ENCODE assay signal across 8 cellular contexts in genomic region chr17:4142107-4142900, GRCh38. TPM values are rescaled to one million over a fixed set of nuclear protein-coding genes. Genes with fewer than 3 reads are reported as not detected.
DNase-seq lines count a peak whose midpoint lies in the region; ATAC-seq, FAIRE-seq and TF ChIP-seq lines count a peak whose summit lies in the region.

No MANE protein-coding gene starts in this region.

- no peak for TF ChIP-seq RAD21 in K562 (CRISPR knock-in tag; conservative IDR thresholded peaks at IDR 0.05 in 1 of 2, IDR thresholded peaks at IDR 0.05 in 1 of 2)

- peaks cover 56% of the 10 kb centered on the region for H3K79me2 ChIP-seq in K562 (ENCODE audit: control insufficient read depth, insufficient read depth, low read length)
- peaks cover 55% of the 10 kb centered on the region for H3K79me2 ChIP-seq in keratinocyte (ENCODE audit: control insufficient read depth, insufficient read depth, low read length)

- H3K4me1 ChIP-seq in RWPE2 (ENCODE audit: insufficient read depth, poor library complexity, severe bottlenecking) (peaks cover 9% of the 10 kb centered on the region), K562 (replicated peaks in 1 of 2; ENCODE audit: control insufficient read depth in 2 of 2, insufficient read depth in 2 of 2, low read length in 2 of 2) (peaks cover 6 to 10% of the 10 kb centered on the region in 2 experiments; a peak in 3 of 5 replicates), keratinocyte (ENCODE audit: control insufficient read depth, extremely low read depth, insufficient read depth, low read length) (peaks cover 16% of the 10 kb centered on the region)

- peak overlapping the region; percentile 91 for H3K27ac ChIP-seq in RWPE2 (ENCODE audit: poor library complexity, severe bottlenecking)
- H3K27ac ChIP-seq in K562 (ENCODE audit: extremely low read depth, low read depth, low read length), result peak overlapping the region; percentile 94
- H3K27ac ChIP-seq in keratinocyte (ENCODE audit: control insufficient read depth, insufficient read depth, low read length), result peak overlapping the region; percentile 68

- H3K4me3 ChIP-seq in RWPE2 (ENCODE audit: severe bottlenecking) (peak overlapping the region; percentile 76), K562 (peak overlapping the region; percentile 98), keratinocyte (ENCODE audit: control insufficient read depth in 2 of 3, extremely low read depth in 1 of 3, insufficient read depth in 2 of 3, low read depth in 1 of 3, low read length in 3 of 3) (peak overlapping the region; percentile 89 to 90 (median 89))

- CTCF ChIA-PET in K562 (lab: Yijun Ruan, JAX; ENCODE audit: low intra/inter-chr PET ratio), result no interaction called here

- H2AFZ ChIP-seq in K562 (ENCODE audit: low read depth, low read length), result peak overlapping the region; percentile 94
- H2AFZ ChIP-seq in keratinocyte (ENCODE audit: control insufficient read depth, low read length), result peak overlapping the region; percentile 51

- 1% methylated on average over 34 of the region's 56 CpGs for WGBS in K562 (ENCODE audit: insufficient coverage, low coverage, missing lambda C conversion rate)

- TF ChIP-seq POLR2A in K562 (conservative IDR thresholded peaks at IDR 0.05), result no peak

- TF ChIP-seq CTCF in RWPE2 (IDR thresholded peaks at IDR 0.05; ENCODE audit: poor library complexity, severe bottlenecking) (no peak), K562 (IDR thresholded peaks at IDR 0.05 in 2 of 3, conservative IDR thresholded peaks at IDR 0.05 in 1 of 3; ENCODE audit: insufficient read depth in 2 of 3, low read depth in 1 of 3, low read length in 3 of 3) (no peak), keratinocyte (optimal IDR thresholded peaks at IDR 0.05 in 1 of 3, IDR thresholded peaks at IDR 0.05 in 1 of 3, conservative IDR thresholded peaks at IDR 0.05 in 1 of 3; ENCODE audit: extremely low read depth in 1 of 3, insufficient read depth in 2 of 3, low read length in 3 of 3) (no peak)

- in situ Hi-C loops in K562 (cut with MboI), result no loop called here

- H4K20me1 ChIP-seq in K562 (replicated peaks; ENCODE audit: control insufficient read depth, insufficient read depth, low read length) (no peaks in the 10 kb centered on the region; the same call in 1 of the 2 replicates), keratinocyte (ENCODE audit: control insufficient read depth, extremely low read depth, insufficient read depth, low read length) (no peaks in the 10 kb centered on the region)

- H3K9ac ChIP-seq in K562 (ENCODE audit: insufficient read depth in 1 of 2, low read depth in 2 of 2, low read length in 2 of 2) (peak overlapping the region; percentile 91 to 96), keratinocyte (ENCODE audit: control insufficient read depth, extremely low read depth, insufficient read depth, low read length) (peak overlapping the region; percentile 89)

- TF ChIP-seq EP300 in K562 (IDR thresholded peaks at IDR 0.05; ENCODE audit: low read length), result no peak

- POLR2A ChIA-PET in K562 (lab: Yijun Ruan, JAX), result interaction anchor here (0.6 to 3.8 kb wide), 9 partner anchors 10 to 380 kb away, joined by 3 to 21 read pairs (median 4); no protein-coding TSS in a partner anchor

- no TSS peak for BruUV-seq in K562 (replicated peaks; lab: Mats Ljungman, UMichigan)

- dilution Hi-C loops in keratinocyte (cut with MboI; ENCODE audit: extremely low pct_ligation_motif_present, low sequenced_read_pairs), result no loop called here

- FAIRE-seq in K562 (lab: Jason Lieb, UNC) (no peak), keratinocyte (lab: Jason Lieb, UNC) (no peak)

- H3K27me3 ChIP-seq in RWPE2 (ENCODE audit: insufficient read depth, poor library complexity, severe bottlenecking), result no peaks in the 10 kb centered on the region
- no peaks in the 10 kb centered on the region for H3K27me3 ChIP-seq in K562 (ENCODE audit: control insufficient read depth in 2 of 2, insufficient read depth in 2 of 2, low read length in 2 of 2)
- no peaks in the 10 kb centered on the region for H3K27me3 ChIP-seq in keratinocyte (ENCODE audit: control insufficient read depth, extremely low read depth, insufficient read depth, low read length)

- H3K36me3 ChIP-seq in RWPE2 (ENCODE audit: low read depth) (peaks cover 6% of the 10 kb centered on the region; the same call in 1 of the 2 replicates), K562 (ENCODE audit: control insufficient read depth, insufficient read depth, low read length) (peaks cover 17% of the 10 kb centered on the region), keratinocyte (ENCODE audit: control insufficient read depth in 2 of 2, extremely low read depth in 1 of 2, insufficient read depth in 2 of 2, low read length in 2 of 2) (peaks cover 0 to 6% of the 10 kb centered on the region in 2 experiments)

- no peak for DNase-seq in RWPE2 (ENCODE audit: low spot score)
- peak in 1 of 4 experiments; percentile 46 for DNase-seq in K562 (ENCODE audit: extremely low read depth in 1 of 4, low spot score in 3 of 4)
- no peak for DNase-seq in keratinocyte (ENCODE audit: low read depth, low spot score)
- DNase-seq in stimulated activated CD4-positive, alpha-beta T cell treated with anti-CD3 and anti-CD28 coated beads, Interleukin-2, amount 100 ng/mL, for 24 hours, result peak; percentile 28 to 38
- no peak for DNase-seq in 8988T
- DNase-seq in ecto neural progenitor cell (ENCODE audit: low spot score), result no peak

- peak; percentile 19 for ATAC-seq in GM18511 (IDR thresholded peaks at IDR 0.05; ENCODE audit: unreplicated experiment)
- peak; percentile 17 for ATAC-seq in HG02678 (IDR thresholded peaks at IDR 0.05; ENCODE audit: unreplicated experiment)
- ATAC-seq in RWPE2 (ENCODE audit: low read depth), result peak; percentile 13
- peak; percentile 45 for ATAC-seq in K562

- intact Hi-C loops in K562 (cut with micrococcal nuclease), result no loop called here

- H3K9me1 ChIP-seq in K562 (ENCODE audit: control insufficient read depth, insufficient read depth, low read length), result peaks cover 3% of the 10 kb centered on the region
- H3K9me1 ChIP-seq in keratinocyte (ENCODE audit: control insufficient read depth, extremely low read depth, insufficient read depth, low read length), result no peaks in the 10 kb centered on the region

- H3K4me2 ChIP-seq in K562 (ENCODE audit: insufficient read depth, low read length), result peak overlapping the region; percentile 86
- H3K4me2 ChIP-seq in keratinocyte (ENCODE audit: control insufficient read depth, extremely low read depth, insufficient read depth, low read depth, low read length), result peak overlapping the region; percentile 96

- no peaks in the 10 kb centered on the region for H3K9me3 ChIP-seq in RWPE2 (ENCODE audit: severe bottlenecking)
- no peaks in the 10 kb centered on the region for H3K9me3 ChIP-seq in K562 (replicated peaks; ENCODE audit: control insufficient read depth, insufficient read depth, low read depth, low read length)
- no peaks in the 10 kb centered on the region for H3K9me3 ChIP-seq in keratinocyte (ENCODE audit: control insufficient read depth, low read depth, low read length)

RNA-seq across cellular contexts. Expression of gene ZZEF1, which starts 0.5 kb away (rescaled TPM):
- 180 and 188 TPM in 2 replicates for total RNA-seq in K562 (2011; cell fraction: chromatin; rRNA removed; ENCODE audit: low replicate concordance)
- 67.7 and 72.2 TPM in 2 replicates for total RNA-seq in K562 (2011; cell fraction: nucleolus; rRNA removed)
- 81.8 and 83.5 TPM in 2 replicates for total RNA-seq in K562 (2011; cell fraction: nucleoplasm; rRNA removed)
- 12.5 and 14.0 TPM in 2 replicates for total RNA-seq in K562 (2014; rRNA removed)
- total RNA-seq in K562 (2014; rRNA removed; fragmentation: Illumina TruSeq; extraction: Trizol), result 9.8 and 10.5 TPM in 2 replicates
- total RNA-seq in K562 (2015; rRNA removed; fragmentation: Illumina TruSeq; extraction: Trizol), result 10.7 and 12.6 TPM in 2 replicates
- total RNA-seq in K562 (2021), result 16.5 and 18.5 TPM in 2 replicates
- polyA plus RNA-seq in K562 (2011; rRNA removed), result 9.7 and 11.4 TPM in 2 replicates
- polyA plus RNA-seq in K562 (2011; cell fraction: cytosol; rRNA removed), result 5.7 and 8.0 TPM in 2 replicates
- 29.8 and 32.8 TPM in 2 replicates for polyA plus RNA-seq in K562 (2011; cell fraction: nucleus; rRNA removed)
- 9.1 and 10.1 TPM in 2 replicates for polyA plus RNA-seq in K562 (2012)
- polyA plus RNA-seq in K562 (2014; fragmentation: Illumina TruSeq; extraction: Trizol), result 9.8 and 11.5 TPM in 2 replicates
- polyA plus RNA-seq in K562 (2014; fragmentation: Nextera tagmentation; extraction: Ambion mirVana), result under 1 TPM; 0.34 to 0.51 TPM
- 7.1 and 10.6 TPM in 2 replicates for polyA plus RNA-seq in K562 (2014; rRNA removed)
- 41.5 and 44.7 TPM in 2 replicates for polyA minus RNA-seq in K562 (2011; rRNA and poly(A)+ RNA removed)
- 18.4 and 19.6 TPM in 2 replicates for polyA minus RNA-seq in K562 (2011; cell fraction: cytosol; rRNA and poly(A)+ RNA removed)
- polyA minus RNA-seq in K562 (2011; cell fraction: nucleus; rRNA and poly(A)+ RNA removed), result 28.3 and 49.2 TPM in 2 replicates
- polyA plus RNA-seq in keratinocyte, result 9.5 to 11.4 TPM (median 10.6 TPM) in 3 replicates
- 17.4 TPM for polyA plus RNA-seq in keratinocyte (2011; ENCODE audit: low read depth)
- 5.8 and 6.9 TPM in 2 replicates for polyA plus RNA-seq in keratinocyte (2011; cell fraction: cytosol; rRNA removed)
- 41.7 and 44.1 TPM in 2 replicates for polyA plus RNA-seq in keratinocyte (2011; cell fraction: nucleus; rRNA removed)
- polyA plus RNA-seq in keratinocyte (2012; ENCODE audit: low replicate concordance), result 9.4 and 11.0 TPM in 2 replicates
- polyA minus RNA-seq in keratinocyte, result 55.1 to 60.8 TPM (median 55.7 TPM) in 3 replicates
- polyA minus RNA-seq in keratinocyte (2011; cell fraction: cytosol; rRNA and poly(A)+ RNA removed), result 21.9 TPM
- 78.4 and 112 TPM in 2 replicates for polyA minus RNA-seq in keratinocyte (2011; cell fraction: nucleus; rRNA and poly(A)+ RNA removed)

RNA-seq across cellular contexts. Expression of gene CYB5D2, which starts 0.7 kb away (rescaled TPM):
- 2.2 and 3.7 TPM in 2 replicates for total RNA-seq in K562 (2011; cell fraction: chromatin; rRNA removed; ENCODE audit: low replicate concordance)
- total RNA-seq in K562 (2011; cell fraction: nucleolus; rRNA removed), result 4.7 and 5.1 TPM in 2 replicates
- total RNA-seq in K562 (2011; cell fraction: nucleoplasm; rRNA removed), result 3.9 and 6.3 TPM in 2 replicates
- 3.9 and 4.5 TPM in 2 replicates for total RNA-seq in K562 (2014; rRNA removed)
- total RNA-seq in K562 (2014; rRNA removed; fragmentation: Illumina TruSeq; extraction: Trizol), result 1.8 TPM in 2 replicates
- 2.5 and 3.0 TPM in 2 replicates for total RNA-seq in K562 (2015; rRNA removed; fragmentation: Illumina TruSeq; extraction: Trizol)
- 2.8 TPM in 2 replicates for total RNA-seq in K562 (2021)
- polyA plus RNA-seq in K562 (2011; rRNA removed), result 3.2 and 4.1 TPM in 2 replicates
- 5.9 and 7.2 TPM in 2 replicates for polyA plus RNA-seq in K562 (2011; cell fraction: cytosol; rRNA removed)
- 2.6 and 3.3 TPM in 2 replicates for polyA plus RNA-seq in K562 (2011; cell fraction: nucleus; rRNA removed)
- 3.2 and 3.9 TPM in 2 replicates for polyA plus RNA-seq in K562 (2012)
- 2.8 and 3.7 TPM in 2 replicates for polyA plus RNA-seq in K562 (2014; fragmentation: Illumina TruSeq; extraction: Trizol)
- 1 to 10 TPM in 1 of 2 experiments, under 1 TPM in 1; 0.99 to 1.4 TPM for polyA plus RNA-seq in K562 (2014; fragmentation: Nextera tagmentation; extraction: Ambion mirVana)
- polyA plus RNA-seq in K562 (2014; rRNA removed), result 5.1 and 6.0 TPM in 2 replicates
- 1.0 and 2.7 TPM in 2 replicates for polyA minus RNA-seq in K562 (2011; rRNA and poly(A)+ RNA removed)
- polyA minus RNA-seq in K562 (2011; cell fraction: cytosol; rRNA and poly(A)+ RNA removed), result 3.1 and 3.7 TPM in 2 replicates
- 1.9 and 2.9 TPM in 2 replicates for polyA minus RNA-seq in K562 (2011; cell fraction: nucleus; rRNA and poly(A)+ RNA removed)
- polyA plus RNA-seq in keratinocyte, result 7.6 to 15.4 TPM (median 10.9 TPM) in 3 replicates
- polyA plus RNA-seq in keratinocyte (2011; ENCODE audit: low read depth), result 8.2 TPM
- 7.8 and 17.1 TPM in 2 replicates for polyA plus RNA-seq in keratinocyte (2011; cell fraction: cytosol; rRNA removed)
- polyA plus RNA-seq in keratinocyte (2011; cell fraction: nucleus; rRNA removed), result 9.2 and 14.4 TPM in 2 replicates
- polyA plus RNA-seq in keratinocyte (2012; ENCODE audit: low replicate concordance), result 6.9 and 8.3 TPM in 2 replicates
- polyA minus RNA-seq in keratinocyte, result 6.5 to 16.7 TPM (median 7.8 TPM) in 3 replicates
- 13.0 TPM for polyA minus RNA-seq in keratinocyte (2011; cell fraction: cytosol; rRNA and poly(A)+ RNA removed)
- 5.1 and 7.2 TPM in 2 replicates for polyA minus RNA-seq in keratinocyte (2011; cell fraction: nucleus; rRNA and poly(A)+ RNA removed)

Comparison
In these comparisons a context has a peak if more than half of its experiments do, and no peak if none do; other contexts are left out.
1. DNase-seq: peak in stimulated activated CD4-positive, alpha-beta T cell treated with anti-CD3 and anti-CD28 coated beads, Interleukin-2, amount 100 ng/mL, for 24 hours (2 of 2); none in RWPE2 (single experiment), keratinocyte (single experiment), 8988T (single experiment) and ecto neural progenitor cell (single experiment).
2. Peak in every context shown above with its lines, with median percentiles within 50 percentile points of each other: ATAC-seq, H3K27ac ChIP-seq and H3K4me3 ChIP-seq.